Comparison of ENCODE assay signal across 8 cellular contexts in the genomic region with DNA sequence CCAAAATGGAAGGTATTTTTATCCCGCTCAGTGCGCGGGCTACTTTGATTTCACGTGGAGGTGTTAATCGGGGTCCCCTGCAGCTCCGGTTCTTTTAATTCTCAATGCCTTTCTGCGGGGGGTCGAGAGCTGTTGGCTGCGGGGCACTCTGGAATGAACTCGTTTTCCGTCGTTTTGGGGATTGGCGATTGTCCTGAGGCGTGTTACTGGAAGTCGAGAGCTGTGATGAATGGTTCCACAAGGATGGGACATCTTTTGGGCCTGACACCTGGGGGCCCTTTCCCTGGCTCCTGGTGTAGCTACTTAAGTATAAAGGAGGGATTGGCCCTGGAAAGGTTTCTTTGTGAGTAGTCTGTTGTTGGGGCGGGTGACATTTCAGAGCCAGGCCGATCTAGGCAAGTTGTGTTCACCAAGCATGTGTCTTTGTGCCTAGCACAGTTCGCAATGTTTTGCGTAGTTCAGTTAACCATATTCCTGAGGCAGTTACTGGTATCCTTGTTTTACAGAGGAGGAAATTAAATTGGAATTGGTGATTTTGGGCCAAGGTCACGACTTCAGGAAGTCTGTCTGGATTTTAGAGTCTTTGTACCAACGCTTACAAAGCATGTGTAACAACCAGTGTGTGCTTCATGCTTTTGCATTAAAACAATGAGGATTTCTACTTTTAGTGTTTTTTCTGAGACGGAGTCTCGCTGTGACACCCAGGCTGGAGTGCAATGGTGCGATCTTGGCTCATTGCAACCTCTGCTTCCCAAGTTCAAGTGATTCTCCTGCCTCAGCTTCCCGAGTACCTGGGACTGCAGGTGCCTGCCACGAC. TPM values are rescaled to one million over a fixed set of nuclear protein-coding genes. Genes with fewer than 3 reads are reported as not detected.
DNase-seq lines count a peak whose midpoint lies in the region; ATAC-seq, FAIRE-seq and TF ChIP-seq lines count a peak whose summit lies in the region.

No MANE protein-coding gene starts in this region.

- 1% methylated on average over 26 of the region's 26 CpGs for WGBS in pancreas, 2 donors

- no peaks in the 10 kb centered on the region; the same call in 1 of the 2 replicates for H3K9me3 ChIP-seq in ES-I3 (ENCODE audit: control insufficient read depth, insufficient read depth, low read length)
- no peaks in the 10 kb centered on the region for H3K9me3 ChIP-seq in OCI-LY3 (ENCODE audit: insufficient read depth, low read length)
- H3K9me3 ChIP-seq in endocrine pancreas (ENCODE audit: control insufficient read depth, low read length), result no peaks in the 10 kb centered on the region
- no peaks in the 10 kb centered on the region for H3K9me3 ChIP-seq in pancreas

- no peak overlapping the region for H2AFZ ChIP-seq in OCI-LY3 (ENCODE audit: low read depth, low read length)

- H4K20me1 ChIP-seq in OCI-LY3 (ENCODE audit: insufficient read depth, low read length), result peaks cover 34% of the 10 kb centered on the region

- H3K4me1 ChIP-seq in ES-I3 (ENCODE audit: insufficient read depth, low read length) (peaks cover 9% of the 10 kb centered on the region), OCI-LY3 (ENCODE audit: low read length) (peaks cover 18% of the 10 kb centered on the region), endocrine pancreas (ENCODE audit: control insufficient read depth, insufficient read depth, low read length) (peaks cover 9% of the 10 kb centered on the region), pancreas (peaks cover 12 to 20% (median 14%) of the 10 kb centered on the region in 3 donors)

- H3K4me2 ChIP-seq in OCI-LY3 (ENCODE audit: low read length), result peak overlapping the region; percentile 77

- DNase-seq in pancreas, result no peak
- DNase-seq in Ammon's horn (ENCODE audit: low spot score), result no peak
- DNase-seq in HTR-8/SVneo (ENCODE audit: insufficient read length, low spot score), result no peak

- H3K36me3 ChIP-seq in ES-I3 (ENCODE audit: insufficient read depth, low read length), result peaks cover 24% of the 10 kb centered on the region
- peaks cover 52% of the 10 kb centered on the region for H3K36me3 ChIP-seq in OCI-LY3 (replicated peaks; ENCODE audit: low read depth, low read length)
- H3K36me3 ChIP-seq in endocrine pancreas (ENCODE audit: control insufficient read depth, insufficient read depth, low read length), result peaks cover 9% of the 10 kb centered on the region
- H3K36me3 ChIP-seq in pancreas, result peaks cover 14 to 38% (median 30%) of the 10 kb centered on the region in 3 donors

- H3K4me3 ChIP-seq in OCI-LY3 (ENCODE audit: low read length) (peak overlapping the region; percentile 87), endocrine pancreas (ENCODE audit: control insufficient read depth, insufficient read depth, low read length) (peak overlapping the region; percentile 89), pancreas (peak overlapping the region; percentile 86 to 89 (median 88))

- TF ChIP-seq CTCF in OCI-LY3 (IDR thresholded peaks at IDR 0.05; ENCODE audit: low read depth, low read length) (no peak), pancreas (IDR thresholded peaks at IDR 0.05) (no peak)

- peak in 2 of 4 donors; percentile 0 to 1 for ATAC-seq in pancreas
- no peak for ATAC-seq in GM19035 (IDR thresholded peaks at IDR 0.05; ENCODE audit: unreplicated experiment)
- ATAC-seq in GM21360 (IDR thresholded peaks at IDR 0.05; ENCODE audit: unreplicated experiment), result no peak

- H3K9ac ChIP-seq in ES-I3 (ENCODE audit: low read depth, low read length) (peak overlapping the region; percentile 89), OCI-LY3 (ENCODE audit: low read length) (peak overlapping the region; percentile 99), endocrine pancreas (ENCODE audit: control insufficient read depth, insufficient read depth, low read length) (peak overlapping the region; percentile 81)

- H3K27ac ChIP-seq in OCI-LY3 (ENCODE audit: low read length), result peak overlapping the region; percentile 83
- peak overlapping the region; percentile 69 to 85 (median 82) for H3K27ac ChIP-seq in pancreas

- intact Hi-C loops in pancreas (cut with DNase I), result no loop called here

- H3K27me3 ChIP-seq in OCI-LY3 (ENCODE audit: low read depth, low read length) (no peaks in the 10 kb centered on the region), endocrine pancreas (ENCODE audit: control insufficient read depth, insufficient read depth, low read length) (no peaks in the 10 kb centered on the region), pancreas (no peaks in the 10 kb centered on the region)

- H3K79me2 ChIP-seq in OCI-LY3 (ENCODE audit: low read length), result peaks cover 42% of the 10 kb centered on the region

- FAIRE-seq in pancreas (lab: Jason Lieb, UNC) (no peak), HTR-8/SVneo (lab: Jason Lieb, UNC) (no peak)

RNA-seq across cellular contexts. Expression of gene RPL13A, which starts 0.8 kb away (rescaled TPM):
- total RNA-seq in pancreas, result 1,000 to 10,000 TPM; 1,459 to 2,866 (median 2,217) TPM
- 1,000 to 10,000 TPM; 1,585 to 1,842 TPM for polyA plus RNA-seq in pancreas

RNA-seq across cellular contexts. Expression of gene RPS11, which starts 8.0 kb away (rescaled TPM):
- 1,000 to 10,000 TPM in 4 of 6 donors, 100 to 1,000 TPM in 2; 765 to 1,427 (median 1,126) TPM for total RNA-seq in pancreas
- 1,000 to 10,000 TPM; 2,346 to 2,426 TPM for polyA plus RNA-seq in pancreas

RNA-seq across cellular contexts. Expression of gene FLT3LG, which starts 14.2 kb away (rescaled TPM):
- 1 to 10 TPM in 5 of 6 donors, under 1 TPM in 1; 0.79 to 3.7 (median 1.8) TPM for total RNA-seq in pancreas
- polyA plus RNA-seq in pancreas, result 1 to 10 TPM; 7.1 to 8.4 TPM

RNA-seq across cellular contexts. Expression of gene FCGRT, which starts 24.2 kb away (rescaled TPM):
- total RNA-seq in pancreas, result 100 to 1,000 TPM in 1 of 6 donors, 10 to 100 TPM in 5; 48.4 to 105 (median 66.3) TPM
- polyA plus RNA-seq in pancreas, result 10 to 100 TPM; 74.5 to 87.8 TPM

RNA-seq across cellular contexts. Expression of gene ALDH16A1, which starts 35.2 kb away (rescaled TPM):
- total RNA-seq in pancreas, result 10 to 100 TPM; 16.1 to 22.9 (median 19.8) TPM
- 10 to 100 TPM; 72.4 to 89.3 TPM for polyA plus RNA-seq in pancreas
